ENCODE assay signal across 8 cellular contexts in the genomic region with DNA sequence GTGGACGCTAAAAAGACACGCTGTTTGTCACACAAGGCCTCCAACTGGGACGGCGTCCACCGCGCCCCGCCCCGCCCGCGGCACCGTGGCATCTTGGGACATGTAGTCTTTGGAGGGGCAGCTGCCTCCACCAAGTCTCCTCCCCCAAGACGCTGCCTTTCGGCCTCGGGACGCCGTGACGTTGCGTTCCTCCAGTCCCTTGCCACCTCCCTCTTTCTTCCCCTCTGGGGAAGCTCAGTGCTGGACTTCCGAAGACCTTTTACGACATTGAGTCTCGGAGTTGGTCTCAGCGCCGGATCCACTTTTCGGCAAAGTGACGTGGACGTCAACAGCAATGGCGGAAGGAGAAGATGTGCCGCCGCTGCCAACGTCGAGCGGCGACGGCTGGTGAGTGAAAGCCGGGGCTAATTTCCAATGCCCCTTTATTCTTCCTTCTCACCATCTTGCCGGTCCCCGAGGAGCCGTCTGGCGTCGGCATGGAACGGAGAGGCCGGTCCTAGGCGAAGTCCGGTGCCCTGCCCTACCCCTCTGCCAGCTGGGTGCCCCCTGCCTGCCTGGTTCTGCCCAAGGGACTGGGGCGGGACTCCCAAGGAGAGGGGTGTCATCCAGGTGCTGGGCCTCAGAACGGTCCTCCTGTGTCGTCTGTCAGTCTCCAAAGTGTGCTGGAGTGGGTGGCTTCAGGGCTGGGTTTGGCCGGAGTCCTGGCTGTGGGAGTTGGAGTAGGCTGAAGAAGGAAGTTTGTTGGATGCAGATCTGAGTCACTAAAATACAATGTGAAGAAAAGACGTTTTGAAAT. TPM values are rescaled to one million over a fixed set of nuclear protein-coding genes. Genes with fewer than 3 reads are reported as not detected.
DNase-seq lines count a peak whose midpoint lies in the region; ATAC-seq, FAIRE-seq and TF ChIP-seq lines count a peak whose summit lies in the region.

Gene TBC1D23 (plus strand): TSS at position 308 of the 796 bp plus-strand sequence. CDS start 27 bp downstream, at position 335.

- DNase-seq in AG20443 (ENCODE audit: low spot score) (peak; percentile 97), NCI-H460 (ENCODE audit: extremely low read depth, low read depth) (peak; percentile 98), cerebellar nuclear complex (lab: John Stamatoyannopoulos, UW) (peak; percentile 99)
- DNase-seq in activated CD4-positive, CD25-positive, alpha-beta regulatory T cell treated with anti-CD3 and anti-CD28 coated beads, Interleukin-2, amount 50 U/mL, for 72 hours: peak; percentile 96
- peak; percentile 94 for DNase-seq in stimulated activated CD4-positive, alpha-beta T cell treated with anti-CD3 and anti-CD28 coated beads, Interleukin-12 subunit alpha, Interleukin-12 subunit beta, amount 100 ng/mL, for 4 hours

- ATAC-seq in HG03432 (IDR thresholded peaks at IDR 0.05; ENCODE audit: unreplicated experiment): peak; percentile 100

- peak; percentile 93 for FAIRE-seq in islet of Langerhans (lab: Jason Lieb, UNC)

- TF ChIP-seq POLR2A in GM19099 (IDR thresholded peaks at IDR 0.05; ENCODE audit: extremely low read depth, insufficient read length, low read depth): peak; percentile 92

RNA-seq across cellular contexts. Expression of gene TBC1D23, which starts in this region (rescaled TPM):
- 19.2 and 20.3 TPM in 2 replicates for total RNA-seq in NCI-H460 (2014; rRNA removed; shearing (Covaris generic))
- 27.8 and 32.5 TPM in 2 replicates for polyA plus RNA-seq in NCI-H460 (2014; cell fraction: nucleus; rRNA removed)

Comparison
In these comparisons a context has a peak if more than half of its experiments do, and no peak if none do; other contexts are left out.
1. Peak in every context shown above with its lines: DNase-seq and ATAC-seq.